12 cellular contexts compared by ENCODE assay signal in the genomic region with DNA sequence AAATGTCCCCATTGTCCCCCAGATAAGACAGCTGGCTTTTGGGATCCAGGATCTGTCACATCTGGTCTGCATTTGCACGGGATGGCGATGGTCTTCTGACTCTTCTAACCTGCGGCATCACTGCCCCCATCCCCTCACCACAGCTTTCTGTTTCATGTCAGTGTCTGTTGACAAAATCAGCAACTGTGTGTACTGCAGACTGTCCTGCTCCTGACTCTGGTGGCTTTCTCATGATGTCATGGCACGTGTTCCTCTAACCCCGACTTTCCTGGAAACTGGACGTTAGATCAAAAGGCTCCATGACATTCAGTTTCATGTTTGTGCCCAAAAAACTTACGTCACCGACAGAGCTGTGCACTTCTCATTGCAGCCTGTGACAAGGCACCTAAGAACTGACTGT. TPM values are rescaled to one million over a fixed set of nuclear protein-coding genes. Genes with fewer than 3 reads are reported as not detected.
DNase-seq lines count a peak whose midpoint lies in the region; ATAC-seq and TF ChIP-seq lines count a peak whose summit lies in the region.
"Had no signal": no experiment of that assay in that cellular context is flagged by ENCODE, and none has a peak within 500 bp of the region (broad histone marks: within the 10 kb centered on the region; RNA-seq: fewer than 3 reads in every experiment).

No MANE protein-coding gene starts in this region.

- TF ChIP-seq RAD21 in SK-N-SH (IDR thresholded peaks at IDR 0.05; ENCODE audit: low read length), result peak; percentile 46

- H3K9me2 ChIP-seq in SK-N-SH, result no peaks in the 10 kb centered on the region

- no peak for ATAC-seq in HG03378 (IDR thresholded peaks at IDR 0.05; ENCODE audit: unreplicated experiment)
- ATAC-seq: stimulated activated naive CD8-positive, alpha-beta T cell treated with anti-CD3 and anti-CD28 coated beads, Interleukin-15, amount 100 ng/mL, for 72 hours had no signal

- no peak for TF ChIP-seq CTCF in KMS-11 (conservative IDR thresholded peaks at IDR 0.05; ENCODE audit: low read depth, low read length)
- TF ChIP-seq CTCF in SK-N-SH (IDR thresholded peaks at IDR 0.05), result no peak
- no peak for TF ChIP-seq CTCF in left ventricle myocardium inferior (IDR thresholded peaks at IDR 0.05; ENCODE audit: borderline replicate concordance)
- no peak for TF ChIP-seq CTCF in sigmoid colon (IDR thresholded peaks at IDR 0.05)

- H3K4me3 ChIP-seq in KMS-11 (IDR thresholded peaks at IDR 0.05; ENCODE audit: insufficient read depth, low read depth, low read length) (no peak overlapping the region), SK-N-SH (ENCODE audit: low read depth in 2 of 2, low read length in 1 of 2) (no peak overlapping the region), left ventricle myocardium inferior (no peak overlapping the region), sigmoid colon (no peak overlapping the region)

- no peaks in the 10 kb centered on the region for H3K27me3 ChIP-seq in KMS-11 (ENCODE audit: insufficient read depth, low read depth)
- H3K27me3 ChIP-seq in SK-N-SH (ENCODE audit: insufficient read depth), result no peaks in the 10 kb centered on the region
- H3K27me3 ChIP-seq in left ventricle myocardium inferior (ENCODE audit: low read depth), result no peaks in the 10 kb centered on the region
- H3K27me3 ChIP-seq in sigmoid colon, result no peaks in the 10 kb centered on the region

- intact Hi-C loops in left ventricle myocardium inferior (cut with micrococcal nuclease), result no loop called here
- intact Hi-C loops in sigmoid colon (cut with DNase I), result no loop called here

- no peak for TF ChIP-seq POLR2A in sigmoid colon (IDR thresholded peaks at IDR 0.05)

- WGBS in SK-N-SH (ENCODE audit: low lambda C conversion rate), result 48% methylated on average over 8 of the region's 8 CpGs
- WGBS in sigmoid colon, 2 donors, result 81 to 89% methylated on average over 8 of the region's 8 CpGs

- H3K4me1 ChIP-seq in KMS-11 (ENCODE audit: low read depth, poor library complexity, severe bottlenecking), result peaks cover 27% of the 10 kb centered on the region
- peaks cover 8 to 21% of the 10 kb centered on the region in 2 experiments; a peak in 3 of 4 replicates for H3K4me1 ChIP-seq in SK-N-SH (ENCODE audit: control insufficient read depth in 1 of 2, insufficient read depth in 2 of 2, low read depth in 1 of 2, low read length in 1 of 2)
- H3K4me1 ChIP-seq in left ventricle myocardium inferior, result peaks cover 21% of the 10 kb centered on the region
- H3K4me1 ChIP-seq in sigmoid colon, result peaks cover 0 to 13% (median 9%) of the 10 kb centered on the region in 4 donors

- peak overlapping the region; percentile 47; the same call in 1 of the 2 replicates for H3K9ac ChIP-seq in KMS-11
- H3K9ac ChIP-seq in SK-N-SH, result no peak overlapping the region

- peak overlapping the region; percentile 15 for H3K4me2 ChIP-seq in KMS-11
- H3K4me2 ChIP-seq in SK-N-SH, result no peak overlapping the region

- TF ChIP-seq EP300 in SK-N-SH (IDR thresholded peaks at IDR 0.05; ENCODE audit: borderline replicate concordance in 1 of 2, low read depth in 1 of 2, low read length in 1 of 2) (peak in 1 of 2 experiments; percentile 93; a peak in 2 of 4 replicates), sigmoid colon (IDR thresholded peaks at IDR 0.05) (peak in 1 of 4 donors; percentile 23)

- peaks cover 8% of the 10 kb centered on the region for H3F3A ChIP-seq in SK-N-SH (replicated peaks; ENCODE audit: insufficient read depth)

- H3K27ac ChIP-seq in KMS-11, result peak overlapping the region; percentile 59
- H3K27ac ChIP-seq in SK-N-SH (ENCODE audit: low read depth in 2 of 2, low read length in 1 of 2), result peak overlapping the region in 1 of 2 experiments; percentile 89; a peak in 3 of 4 replicates
- peak overlapping the region; percentile 85 for H3K27ac ChIP-seq in left ventricle myocardium inferior (replicated peaks)
- H3K27ac ChIP-seq in sigmoid colon, result peak overlapping the region; percentile 67 to 74 (median 68)

- H3K79me2 ChIP-seq in KMS-11 (ENCODE audit: insufficient read depth, low read depth) (no peaks in the 10 kb centered on the region), SK-N-SH (ENCODE audit: insufficient read depth) (no peaks in the 10 kb centered on the region)

- H4K20me1 ChIP-seq in KMS-11 (ENCODE audit: insufficient read depth) (no peaks in the 10 kb centered on the region), SK-N-SH (ENCODE audit: insufficient read depth) (no peaks in the 10 kb centered on the region)

- CTCF ChIA-PET in SK-N-SH (lab: Yijun Ruan, JAX), result interaction anchor here (1.0 to 2.9 kb wide), 4 partner anchors 10 to 357 kb away, joined by 3 to 15 read pairs (median 4); a partner anchor contains a TSS

- POLR2A ChIA-PET in SK-N-SH (lab: Yijun Ruan, JAX), result interaction anchor here (0.6 to 1.0 kb wide), 2 partner anchors 10 to 161 kb away, joined by 3 to 5 read pairs; no protein-coding TSS in a partner anchor

- DNase-seq in SK-N-SH (peak; percentile 86), left ventricle myocardium inferior (no peak), sigmoid colon (no peak), iPS-NIHi7 (ENCODE audit: extremely low spot score) (no peak), HPDE6-E6E7 (ENCODE audit: extremely low spot score) (no peak), SW 1271 (lab: John Stamatoyannopoulos, UW) (no peak)
- DNase-seq: CD4-positive, alpha-beta memory T cell; H7; NCI-H2171 treated with DMSO at 0.1 percent for 48 hours; stimulated activated naive CD8-positive, alpha-beta T cell treated with anti-CD3 and anti-CD28 coated beads, Interleukin-15, amount 100 ng/mL, for 72 hours had no signal

- no peak overlapping the region for H2AFZ ChIP-seq in KMS-11 (ENCODE audit: low read depth)
- H2AFZ ChIP-seq in SK-N-SH (ENCODE audit: low read depth), result no peak overlapping the region

- no peaks in the 10 kb centered on the region for H3K9me3 ChIP-seq in SK-N-SH
- no peaks in the 10 kb centered on the region for H3K9me3 ChIP-seq in left ventricle myocardium inferior (replicated peaks)
- no peaks in the 10 kb centered on the region for H3K9me3 ChIP-seq in sigmoid colon

- no peaks in the 10 kb centered on the region for H3K36me3 ChIP-seq in KMS-11 (ENCODE audit: insufficient read depth)
- H3K36me3 ChIP-seq in SK-N-SH (replicated peaks in 1 of 2; ENCODE audit: control insufficient read depth in 1 of 2, insufficient read depth in 2 of 2, low read length in 1 of 2), result no peaks in the 10 kb centered on the region
- peaks cover 1% of the 10 kb centered on the region for H3K36me3 ChIP-seq in left ventricle myocardium inferior
- H3K36me3 ChIP-seq in sigmoid colon, result peaks cover 0 to 19% (median 0%) of the 10 kb centered on the region in 4 donors

TF ChIP-seq in SK-N-SH, 30 proteins besides CTCF, POLR2A, EP300 and RAD21:
- TF ChIP-seq NRF1 (IDR thresholded peaks at IDR 0.05; ENCODE audit: low read depth, low read length) (no peak), TCF12 (IDR thresholded peaks at IDR 0.05) (peak; percentile 62; the same call in 1 of the 2 replicates), FOSL2 (IDR thresholded peaks at IDR 0.05; ENCODE audit: borderline replicate concordance, low read depth) (no peak), GABPA (IDR thresholded peaks at IDR 0.05; ENCODE audit: low read depth) (no peak), EZH2phosphoT487 (IDR thresholded peaks at IDR 0.05; ENCODE audit: borderline replicate concordance, low read depth) (no peak), RFX5 (IDR thresholded peaks at IDR 0.05; ENCODE audit: low read length) (no peak), FOXJ3 (CRISPR knock-in tag; IDR thresholded peaks at IDR 0.05) (peak; percentile 93), JUND (IDR thresholded peaks at IDR 0.05) (no peak), MXI1 (IDR thresholded peaks at IDR 0.05; ENCODE audit: low read depth, low read length) (peak; percentile 98), YY1 (IDR thresholded peaks at IDR 0.05; ENCODE audit: low read depth) (no peak), CHD2 (IDR thresholded peaks at IDR 0.05; ENCODE audit: low read length, partially characterized antibody) (peak; percentile 94), SIN3A (IDR thresholded peaks at IDR 0.05; ENCODE audit: borderline replicate concordance, low read depth, low read length) (no peak), GATA2 (CRISPR knock-in tag; IDR thresholded peaks at IDR 0.05) (peak; percentile 82), POLR2AphosphoS5 (IDR thresholded peaks at IDR 0.05; ENCODE audit: low read depth, low read length) (peak; percentile 50; the same call in 1 of the 2 replicates), RCOR1 (IDR thresholded peaks at IDR 0.05; ENCODE audit: low read length) (peak; percentile 99)

RNA-seq across cellular contexts. Expression of a gene that starts 30.1 kb away (rescaled TPM):
- 63.8 and 73.0 TPM in 2 replicates for polyA plus RNA-seq in SK-N-SH (2012; rRNA removed)
- 34.3 and 56.3 TPM in 2 replicates for polyA plus RNA-seq in SK-N-SH (2012; cell fraction: cytosol; rRNA removed)
- 34.7 and 38.7 TPM in 2 replicates for polyA plus RNA-seq in SK-N-SH (2012; cell fraction: nucleus; rRNA removed)
- total RNA-seq in left ventricle myocardium inferior, result 13.7 TPM
- total RNA-seq in sigmoid colon, result 10 to 100 TPM; 22.9 to 59.9 (median 25.4) TPM
- 10 to 100 TPM; 60.7 to 75.1 (median 66.6) TPM for polyA plus RNA-seq in sigmoid colon
